In the genomic region with DNA sequence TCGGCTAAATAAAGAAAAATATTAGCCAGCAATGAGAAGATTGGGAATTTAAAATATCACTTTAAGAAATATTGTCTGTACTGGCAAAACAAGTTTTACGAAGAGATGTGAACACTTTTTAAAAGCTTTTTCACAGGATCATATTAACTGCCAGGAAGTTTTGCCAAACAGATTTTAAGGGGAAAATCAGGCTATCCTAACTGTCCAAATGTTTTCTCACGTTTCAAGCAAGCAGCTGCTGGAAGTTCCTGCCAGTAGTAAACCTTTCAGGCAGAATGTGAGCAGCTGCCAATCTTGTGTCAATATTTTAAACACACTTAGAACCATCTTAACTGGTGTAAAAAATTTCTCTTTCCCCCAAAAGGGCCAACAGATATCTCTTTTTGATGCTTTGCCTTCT, we compare ENCODE assay signal across 15 cellular contexts.
DNase-seq lines count a peak whose midpoint lies in the region; TF ChIP-seq lines count a peak whose summit lies in the region.
"Had no signal": no experiment of that assay in that cellular context is flagged by ENCODE, and none has a peak within 500 bp of the region (broad histone marks: within the 10 kb centered on the region; RNA-seq: fewer than 3 reads in every experiment).

No MANE protein-coding gene starts in this region.

- no peaks in the 10 kb centered on the region for H3K4me1 ChIP-seq in PC-9 (replicated peaks; ENCODE audit: insufficient read depth)
- H3K4me1 ChIP-seq: BLaER1 treated with 17β-estradiol and CSF1 and Interleukin-3, amounts not matched to agents 10 nM and 100 nM had no signal

- H3K4me2 ChIP-seq in PC-9, result no peak overlapping the region
- H3K4me2 ChIP-seq: BLaER1 treated with 17β-estradiol and CSF1 and Interleukin-3, amounts not matched to agents 10 nM and 100 nM had no signal

- TF ChIP-seq CTCF in glutamatergic neuron (IDR thresholded peaks at IDR 0.05; ENCODE audit: partially characterized antibody, unreplicated experiment) (no peak), PC-9 (conservative IDR thresholded peaks at IDR 0.05) (no peak), mesothelial cell of epicardium (IDR thresholded peaks at IDR 0.05; ENCODE audit: unreplicated experiment) (no peak)

- intact Hi-C loops in PC-9 (cut with micrococcal nuclease; ENCODE audit: unreplicated experiment), result no loop called here

- no peak overlapping the region for H3K27ac ChIP-seq in PC-9
- H3K27ac ChIP-seq: BLaER1 treated with 17β-estradiol and CSF1 and Interleukin-3, amounts not matched to agents 10 nM and 100 nM had no signal

- H3K4me1 Mint-ChIP-seq in glutamatergic neuron (ENCODE audit: low read depth, unreplicated experiment), result peaks cover 44% of the 10 kb centered on the region
- H3K4me1 Mint-ChIP-seq in mesothelial cell of epicardium, result peaks cover 27% of the 10 kb centered on the region

- H3K9me3 Mint-ChIP-seq in glutamatergic neuron (ENCODE audit: unreplicated experiment) (peaks cover 8% of the 10 kb centered on the region), mesothelial cell of epicardium (peaks cover 5% of the 10 kb centered on the region)

- H4K20me1 ChIP-seq in PC-9 (ENCODE audit: insufficient read depth), result no peaks in the 10 kb centered on the region
- H4K20me1 ChIP-seq: BLaER1 treated with 17β-estradiol and CSF1 and Interleukin-3, amounts not matched to agents 10 nM and 100 nM had no signal

- no peaks in the 10 kb centered on the region for H3K36me3 ChIP-seq in PC-9 (ENCODE audit: low read depth)
- H3K36me3 ChIP-seq: BLaER1 treated with 17β-estradiol and CSF1 and Interleukin-3, amounts not matched to agents 10 nM and 100 nM had no signal

- H2AFZ ChIP-seq in PC-9, result no peak overlapping the region

- no TSS peak for BruUV-seq in PC-9 (replicated peaks; lab: Mats Ljungman, UMichigan)

- DNase-seq in NCI-H1105 treated with DMSO at 0.1 percent for 48 hours (lab: John Stamatoyannopoulos, UW) (peak; percentile 29), NCI-H1105 (lab: John Stamatoyannopoulos, UW) (no peak), DMS 273 (lab: John Stamatoyannopoulos, UW; ENCODE audit: unreplicated experiment) (peak; percentile 56), NCI-H2171 (lab: John Stamatoyannopoulos, UW) (peak; percentile 4), glutamatergic neuron (no peak), PC-9 (no peak), mesothelial cell of epicardium (ENCODE audit: low spot score in 2 of 2, unreplicated experiment in 2 of 2) (no peak), islet precursor cell (no peak)
- DNase-seq: 8988T, IMR-90, Kasumi-1, MV-4-11, NCI-H1694 treated with DMSO at 0.1 percent for 48 hours, NCI-H526 treated with DMSO at 0.1 percent for 48 hours had no signal

- no peaks in the 10 kb centered on the region for H3K27me3 ChIP-seq in PC-9 (ENCODE audit: insufficient read depth, low read depth)
- H3K27me3 ChIP-seq: BLaER1 treated with 17β-estradiol and CSF1 and Interleukin-3, amounts not matched to agents 10 nM and 100 nM had no signal

- H3K36me3 Mint-ChIP-seq in glutamatergic neuron (ENCODE audit: unreplicated experiment), result no peaks in the 10 kb centered on the region
- peaks cover 4% of the 10 kb centered on the region for H3K36me3 Mint-ChIP-seq in mesothelial cell of epicardium

- CTCF ChIA-PET in PC-9 (lab: Charles Lee), result no interaction called here

- H3K9me3 ChIP-seq in PC-9 (ENCODE audit: insufficient read depth, low read depth), result no peaks in the 10 kb centered on the region
- H3K9me3 ChIP-seq: BLaER1 treated with 17β-estradiol and CSF1 and Interleukin-3, amounts not matched to agents 10 nM and 100 nM had no signal

- H3K27me3 Mint-ChIP-seq in glutamatergic neuron (ENCODE audit: unreplicated experiment) (no peaks in the 10 kb centered on the region), mesothelial cell of epicardium (ENCODE audit: low read depth) (no peaks in the 10 kb centered on the region)

- H3F3A ChIP-seq in PC-9 (ENCODE audit: insufficient read depth, low read depth), result no peaks in the 10 kb centered on the region

- no peak overlapping the region for H3K4me3 ChIP-seq in PC-9
- H3K4me3 ChIP-seq: BLaER1 treated with 17β-estradiol and CSF1 and Interleukin-3, amounts not matched to agents 10 nM and 100 nM had no signal

- H3K9me2 ChIP-seq in PC-9 (ENCODE audit: insufficient read depth), result no peaks in the 10 kb centered on the region

- H3K79me2 ChIP-seq in PC-9 (ENCODE audit: low read depth), result no peaks in the 10 kb centered on the region

- POLR2A ChIA-PET in PC-9 (lab: Charles Lee; ENCODE audit: unreplicated experiment), result no interaction called here

- H3K27ac Mint-ChIP-seq in glutamatergic neuron (ENCODE audit: unreplicated experiment), result peak overlapping the region; percentile 60
- H3K27ac Mint-ChIP-seq in mesothelial cell of epicardium, result no peak overlapping the region

- H3K4me3 Mint-ChIP-seq in glutamatergic neuron (ENCODE audit: unreplicated experiment) (no peak overlapping the region), mesothelial cell of epicardium (no peak overlapping the region)

Comparison
In these comparisons a context has a peak if more than half of its experiments do, and no peak if none do; other contexts are left out.
1. DNase-seq: peak in NCI-H1105 treated with DMSO at 0.1 percent for 48 hours (single experiment), DMS 273 (single experiment) and NCI-H2171 (single experiment); none in NCI-H1105 (single experiment), glutamatergic neuron (single experiment), PC-9 (0 of 2), mesothelial cell of epicardium (0 of 2) and islet precursor cell (single experiment).